1 cellular context compared by ENCODE assay signal in the genomic region with DNA sequence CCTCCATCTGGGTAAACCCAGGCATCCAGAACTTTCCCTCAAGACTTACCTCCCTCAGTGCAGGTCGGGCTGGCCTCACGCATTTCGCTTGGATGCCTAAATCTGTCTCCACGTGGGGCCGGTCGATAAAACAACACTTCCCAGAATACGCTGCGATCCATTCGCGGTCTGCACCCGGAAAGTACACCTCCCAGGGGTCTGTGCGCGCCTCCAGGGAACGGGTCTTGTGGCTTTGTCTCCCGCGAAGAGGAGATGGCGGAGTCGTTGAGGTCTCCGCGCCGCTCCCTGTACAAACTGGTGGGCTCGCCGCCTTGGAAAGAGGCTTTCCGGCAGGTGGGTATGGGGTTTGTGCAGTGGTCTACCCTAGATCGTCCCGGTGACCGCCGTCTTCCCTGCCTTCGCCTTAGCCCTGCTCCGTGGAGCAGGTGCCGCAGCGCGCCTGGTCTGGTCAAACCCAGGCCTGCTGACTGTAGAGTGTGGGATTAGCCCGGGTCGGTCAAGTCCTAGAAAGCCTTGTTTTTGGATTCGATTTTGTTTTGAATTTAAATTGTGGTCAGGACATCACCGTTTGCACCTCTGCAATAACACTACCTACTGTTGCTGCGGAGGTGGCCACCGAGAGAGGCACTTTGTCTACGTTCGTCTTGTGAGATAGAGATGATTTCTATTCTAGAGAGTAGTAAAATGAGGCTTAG.
TF ChIP-seq lines count a peak whose summit lies in the region.

A gene with protein sequence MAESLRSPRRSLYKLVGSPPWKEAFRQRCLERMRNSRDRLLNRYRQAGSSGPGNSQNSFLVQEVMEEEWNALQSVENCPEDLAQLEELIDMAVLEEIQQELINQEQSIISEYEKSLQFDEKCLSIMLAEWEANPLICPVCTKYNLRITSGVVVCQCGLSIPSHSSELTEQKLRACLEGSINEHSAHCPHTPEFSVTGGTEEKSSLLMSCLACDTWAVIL (plus strand): TSS at position 224 of the 695 bp plus-strand sequence. CDS start 29 bp downstream, at position 253.

TF ChIP-seq in HEK293, 187 proteins besides CTCF, POLR2A, EP300 and RAD21 (continued from another document and continues in another):
- TF ChIP-seq ZNF146 (tag by site-specific recombination; IDR thresholded peaks at IDR 0.05) (peak; percentile 33; the same call in 1 of the 2 replicates), ZNF341 (tag by site-specific recombination; IDR thresholded peaks at IDR 0.05; ENCODE audit: low read depth) (peak; percentile 65; the same call in 1 of the 2 replicates), ZBTB17 (tag by site-specific recombination; IDR thresholded peaks at IDR 0.05) (peak; percentile 92), GLIS2 (tag by site-specific recombination; IDR thresholded peaks at IDR 0.05) (peak; percentile 99), ZXDB (tag by site-specific recombination; IDR thresholded peaks at IDR 0.05) (peak; percentile 43; the same call in 1 of the 2 replicates), ZNF677 (tag by site-specific recombination; IDR thresholded peaks at IDR 0.05) (no peak), ZSCAN30 (tag by site-specific recombination; IDR thresholded peaks at IDR 0.05) (peak; percentile 23; the same call in 1 of the 2 replicates), ZIC2 (tag by site-specific recombination; IDR thresholded peaks at IDR 0.05) (peak; percentile 68), SETDB1 (IDR thresholded peaks at IDR 0.05; ENCODE audit: insufficient read length, low read length) (peak; percentile 13), ZNF2 (tag by site-specific recombination; IDR thresholded peaks at IDR 0.05) (peak; percentile 48; the same call in 1 of the 2 replicates), YY1 (tag by site-specific recombination; IDR thresholded peaks at IDR 0.05) (peak; percentile 65; the same call in 1 of the 2 replicates), KLF10 (tag by site-specific recombination; IDR thresholded peaks at IDR 0.05) (peak; percentile 66), GLIS1 (tag by site-specific recombination; IDR thresholded peaks at IDR 0.05) (peak; percentile 98), ZBTB21 (tag by site-specific recombination; IDR thresholded peaks at IDR 0.05) (no peak), ZNF548 (tag by site-specific recombination; IDR thresholded peaks at IDR 0.05) (no peak), YY2 (tag by site-specific recombination; IDR thresholded peaks at IDR 0.05) (peak; percentile 80), ZNF423 (tag by site-specific recombination; IDR thresholded peaks at IDR 0.05) (peak; percentile 80), SCRT2 (tag by site-specific recombination; IDR thresholded peaks at IDR 0.05) (peak; percentile 61), ZBTB20 (tag by site-specific recombination; IDR thresholded peaks at IDR 0.05) (peak; percentile 45; the same call in 1 of the 2 replicates), ZNF560 (tag by site-specific recombination; IDR thresholded peaks at IDR 0.05; ENCODE audit: borderline replicate concordance) (no peak), ZNF501 (tag by site-specific recombination; IDR thresholded peaks at IDR 0.05) (peak; percentile 84), ZNF830 (tag by site-specific recombination; IDR thresholded peaks at IDR 0.05; ENCODE audit: low read depth) (no peak), OVOL3 (tag by site-specific recombination; IDR thresholded peaks at IDR 0.05) (0 out of 2 replicates have a peak, but pooled peaks have one; percentile 37), MEIS1 (CRISPR knock-in tag; IDR thresholded peaks at IDR 0.05; ENCODE audit: borderline replicate concordance) (no peak)
- TF ChIP-seq, protein P1, sequence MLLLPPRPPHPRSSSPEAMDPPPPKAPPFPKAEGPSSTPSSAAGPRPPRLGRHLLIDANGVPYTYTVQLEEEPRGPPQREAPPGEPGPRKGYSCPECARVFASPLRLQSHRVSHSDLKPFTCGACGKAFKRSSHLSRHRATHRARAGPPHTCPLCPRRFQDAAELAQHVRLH (tag by site-specific recombination; IDR thresholded peaks at IDR 0.05): peak; percentile 65; the same call in 1 of the 2 replicates
- TF ChIP-seq, protein P2, sequence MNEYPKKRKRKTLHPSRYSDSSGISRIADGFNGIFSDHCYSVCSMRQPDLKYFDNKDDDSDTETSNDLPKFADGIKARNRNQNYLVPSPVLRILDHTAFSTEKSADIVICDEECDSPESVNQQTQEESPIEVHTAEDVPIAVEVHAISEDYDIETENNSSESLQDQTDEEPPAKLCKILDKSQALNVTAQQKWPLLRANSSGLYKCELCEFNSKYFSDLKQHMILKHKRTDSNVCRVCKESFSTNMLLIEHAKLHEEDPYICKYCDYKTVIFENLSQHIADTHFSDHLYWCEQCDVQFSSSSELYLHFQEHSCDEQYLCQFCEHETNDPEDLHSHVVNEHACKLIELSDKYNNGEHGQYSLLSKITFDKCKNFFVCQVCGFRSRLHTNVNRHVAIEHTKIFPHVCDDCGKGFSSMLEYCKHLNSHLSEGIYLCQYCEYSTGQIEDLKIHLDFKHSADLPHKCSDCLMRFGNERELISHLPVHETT (tag by site-specific recombination; IDR thresholded peaks at IDR 0.05): peak; percentile 53; the same call in 1 of the 2 replicates
- TF ChIP-seq, protein P3, sequence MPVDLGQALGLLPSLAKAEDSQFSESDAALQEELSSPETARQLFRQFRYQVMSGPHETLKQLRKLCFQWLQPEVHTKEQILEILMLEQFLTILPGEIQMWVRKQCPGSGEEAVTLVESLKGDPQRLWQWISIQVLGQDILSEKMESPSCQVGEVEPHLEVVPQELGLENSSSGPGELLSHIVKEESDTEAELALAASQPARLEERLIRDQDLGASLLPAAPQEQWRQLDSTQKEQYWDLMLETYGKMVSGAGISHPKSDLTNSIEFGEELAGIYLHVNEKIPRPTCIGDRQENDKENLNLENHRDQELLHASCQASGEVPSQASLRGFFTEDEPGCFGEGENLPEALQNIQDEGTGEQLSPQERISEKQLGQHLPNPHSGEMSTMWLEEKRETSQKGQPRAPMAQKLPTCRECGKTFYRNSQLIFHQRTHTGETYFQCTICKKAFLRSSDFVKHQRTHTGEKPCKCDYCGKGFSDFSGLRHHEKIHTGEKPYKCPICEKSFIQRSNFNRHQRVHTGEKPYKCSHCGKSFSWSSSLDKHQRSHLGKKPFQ (tag by site-specific recombination; IDR thresholded peaks at IDR 0.05): no peak
- TF ChIP-seq, protein P4, sequence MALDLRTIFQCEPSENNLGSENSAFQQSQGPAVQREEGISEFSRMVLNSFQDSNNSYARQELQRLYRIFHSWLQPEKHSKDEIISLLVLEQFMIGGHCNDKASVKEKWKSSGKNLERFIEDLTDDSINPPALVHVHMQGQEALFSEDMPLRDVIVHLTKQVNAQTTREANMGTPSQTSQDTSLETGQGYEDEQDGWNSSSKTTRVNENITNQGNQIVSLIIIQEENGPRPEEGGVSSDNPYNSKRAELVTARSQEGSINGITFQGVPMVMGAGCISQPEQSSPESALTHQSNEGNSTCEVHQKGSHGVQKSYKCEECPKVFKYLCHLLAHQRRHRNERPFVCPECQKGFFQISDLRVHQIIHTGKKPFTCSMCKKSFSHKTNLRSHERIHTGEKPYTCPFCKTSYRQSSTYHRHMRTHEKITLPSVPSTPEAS (tag by site-specific recombination; IDR thresholded peaks at IDR 0.05): 0 out of 2 replicates have a peak, but pooled peaks have one; percentile 39
- TF ChIP-seq, protein P5, sequence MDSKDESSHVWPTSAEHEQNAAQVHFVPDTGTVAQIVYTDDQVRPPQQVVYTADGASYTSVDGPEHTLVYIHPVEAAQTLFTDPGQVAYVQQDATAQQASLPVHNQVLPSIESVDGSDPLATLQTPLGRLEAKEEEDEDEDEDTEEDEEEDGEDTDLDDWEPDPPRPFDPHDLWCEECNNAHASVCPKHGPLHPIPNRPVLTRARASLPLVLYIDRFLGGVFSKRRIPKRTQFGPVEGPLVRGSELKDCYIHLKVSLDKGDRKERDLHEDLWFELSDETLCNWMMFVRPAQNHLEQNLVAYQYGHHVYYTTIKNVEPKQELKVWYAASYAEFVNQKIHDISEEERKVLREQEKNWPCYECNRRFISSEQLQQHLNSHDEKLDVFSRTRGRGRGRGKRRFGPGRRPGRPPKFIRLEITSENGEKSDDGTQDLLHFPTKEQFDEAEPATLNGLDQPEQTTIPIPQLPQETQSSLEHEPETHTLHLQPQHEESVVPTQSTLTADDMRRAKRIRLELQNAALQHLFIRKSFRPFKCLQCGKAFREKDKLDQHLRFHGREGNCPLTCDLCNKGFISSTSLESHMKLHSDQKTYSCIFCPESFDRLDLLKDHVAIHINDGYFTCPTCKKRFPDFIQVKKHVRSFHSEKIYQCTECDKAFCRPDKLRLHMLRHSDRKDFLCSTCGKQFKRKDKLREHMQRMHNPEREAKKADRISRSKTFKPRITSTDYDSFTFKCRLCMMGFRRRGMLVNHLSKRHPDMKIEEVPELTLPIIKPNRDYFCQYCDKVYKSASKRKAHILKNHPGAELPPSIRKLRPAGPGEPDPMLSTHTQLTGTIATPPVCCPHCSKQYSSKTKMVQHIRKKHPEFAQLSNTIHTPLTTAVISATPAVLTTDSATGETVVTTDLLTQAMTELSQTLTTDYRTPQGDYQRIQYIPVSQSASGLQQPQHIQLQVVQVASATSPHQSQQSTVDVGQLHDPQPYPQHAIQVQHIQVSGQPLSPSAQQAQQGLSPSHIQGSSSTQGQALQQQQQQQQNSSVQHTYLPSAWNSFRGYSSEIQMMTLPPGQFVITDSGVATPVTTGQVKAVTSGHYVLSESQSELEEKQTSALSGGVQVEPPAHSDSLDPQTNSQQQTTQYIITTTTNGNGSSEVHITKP (tag by site-specific recombination; IDR thresholded peaks at IDR 0.05): peak; percentile 83
- TF ChIP-seq, protein P6, sequence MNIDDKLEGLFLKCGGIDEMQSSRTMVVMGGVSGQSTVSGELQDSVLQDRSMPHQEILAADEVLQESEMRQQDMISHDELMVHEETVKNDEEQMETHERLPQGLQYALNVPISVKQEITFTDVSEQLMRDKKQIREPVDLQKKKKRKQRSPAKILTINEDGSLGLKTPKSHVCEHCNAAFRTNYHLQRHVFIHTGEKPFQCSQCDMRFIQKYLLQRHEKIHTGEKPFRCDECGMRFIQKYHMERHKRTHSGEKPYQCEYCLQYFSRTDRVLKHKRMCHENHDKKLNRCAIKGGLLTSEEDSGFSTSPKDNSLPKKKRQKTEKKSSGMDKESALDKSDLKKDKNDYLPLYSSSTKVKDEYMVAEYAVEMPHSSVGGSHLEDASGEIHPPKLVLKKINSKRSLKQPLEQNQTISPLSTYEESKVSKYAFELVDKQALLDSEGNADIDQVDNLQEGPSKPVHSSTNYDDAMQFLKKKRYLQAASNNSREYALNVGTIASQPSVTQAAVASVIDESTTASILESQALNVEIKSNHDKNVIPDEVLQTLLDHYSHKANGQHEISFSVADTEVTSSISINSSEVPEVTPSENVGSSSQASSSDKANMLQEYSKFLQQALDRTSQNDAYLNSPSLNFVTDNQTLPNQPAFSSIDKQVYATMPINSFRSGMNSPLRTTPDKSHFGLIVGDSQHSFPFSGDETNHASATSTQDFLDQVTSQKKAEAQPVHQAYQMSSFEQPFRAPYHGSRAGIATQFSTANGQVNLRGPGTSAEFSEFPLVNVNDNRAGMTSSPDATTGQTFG (tag by site-specific recombination; IDR thresholded peaks at IDR 0.05; ENCODE audit: borderline replicate concordance): no peak
- TF ChIP-seq, protein P7, sequence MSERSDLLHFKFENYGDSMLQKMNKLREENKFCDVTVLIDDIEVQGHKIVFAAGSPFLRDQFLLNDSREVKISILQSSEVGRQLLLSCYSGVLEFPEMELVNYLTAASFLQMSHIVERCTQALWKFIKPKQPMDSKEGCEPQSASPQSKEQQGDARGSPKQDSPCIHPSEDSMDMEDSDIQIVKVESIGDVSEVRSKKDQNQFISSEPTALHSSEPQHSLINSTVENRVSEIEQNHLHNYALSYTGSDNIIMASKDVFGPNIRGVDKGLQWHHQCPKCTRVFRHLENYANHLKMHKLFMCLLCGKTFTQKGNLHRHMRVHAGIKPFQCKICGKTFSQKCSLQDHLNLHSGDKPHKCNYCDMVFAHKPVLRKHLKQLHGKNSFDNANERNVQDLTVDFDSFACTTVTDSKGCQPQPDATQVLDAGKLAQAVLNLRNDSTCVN (tag by site-specific recombination; optimal IDR thresholded peaks at IDR 0.05): peak; percentile 73
- TF ChIP-seq, protein P8, sequence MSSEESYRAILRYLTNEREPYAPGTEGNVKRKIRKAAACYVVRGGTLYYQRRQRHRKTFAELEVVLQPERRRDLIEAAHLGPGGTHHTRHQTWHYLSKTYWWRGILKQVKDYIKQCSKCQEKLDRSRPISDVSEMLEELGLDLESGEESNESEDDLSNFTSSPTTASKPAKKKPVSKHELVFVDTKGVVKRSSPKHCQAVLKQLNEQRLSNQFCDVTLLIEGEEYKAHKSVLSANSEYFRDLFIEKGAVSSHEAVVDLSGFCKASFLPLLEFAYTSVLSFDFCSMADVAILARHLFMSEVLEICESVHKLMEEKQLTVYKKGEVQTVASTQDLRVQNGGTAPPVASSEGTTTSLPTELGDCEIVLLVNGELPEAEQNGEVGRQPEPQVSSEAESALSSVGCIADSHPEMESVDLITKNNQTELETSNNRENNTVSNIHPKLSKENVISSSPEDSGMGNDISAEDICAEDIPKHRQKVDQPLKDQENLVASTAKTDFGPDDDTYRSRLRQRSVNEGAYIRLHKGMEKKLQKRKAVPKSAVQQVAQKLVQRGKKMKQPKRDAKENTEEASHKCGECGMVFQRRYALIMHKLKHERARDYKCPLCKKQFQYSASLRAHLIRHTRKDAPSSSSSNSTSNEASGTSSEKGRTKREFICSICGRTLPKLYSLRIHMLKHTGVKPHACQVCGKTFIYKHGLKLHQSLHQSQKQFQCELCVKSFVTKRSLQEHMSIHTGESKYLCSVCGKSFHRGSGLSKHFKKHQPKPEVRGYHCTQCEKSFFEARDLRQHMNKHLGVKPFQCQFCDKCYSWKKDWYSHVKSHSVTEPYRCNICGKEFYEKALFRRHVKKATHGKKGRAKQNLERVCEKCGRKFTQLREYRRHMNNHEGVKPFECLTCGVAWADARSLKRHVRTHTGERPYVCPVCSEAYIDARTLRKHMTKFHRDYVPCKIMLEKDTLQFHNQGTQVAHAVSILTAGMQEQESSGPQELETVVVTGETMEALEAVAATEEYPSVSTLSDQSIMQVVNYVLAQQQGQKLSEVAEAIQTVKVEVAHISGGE (tag by site-specific recombination; conservative IDR thresholded peaks at IDR 0.05; ENCODE audit: low read depth): 0 out of 2 replicates have a peak, but pooled peaks have one; percentile 19
- TF ChIP-seq, protein P9, sequence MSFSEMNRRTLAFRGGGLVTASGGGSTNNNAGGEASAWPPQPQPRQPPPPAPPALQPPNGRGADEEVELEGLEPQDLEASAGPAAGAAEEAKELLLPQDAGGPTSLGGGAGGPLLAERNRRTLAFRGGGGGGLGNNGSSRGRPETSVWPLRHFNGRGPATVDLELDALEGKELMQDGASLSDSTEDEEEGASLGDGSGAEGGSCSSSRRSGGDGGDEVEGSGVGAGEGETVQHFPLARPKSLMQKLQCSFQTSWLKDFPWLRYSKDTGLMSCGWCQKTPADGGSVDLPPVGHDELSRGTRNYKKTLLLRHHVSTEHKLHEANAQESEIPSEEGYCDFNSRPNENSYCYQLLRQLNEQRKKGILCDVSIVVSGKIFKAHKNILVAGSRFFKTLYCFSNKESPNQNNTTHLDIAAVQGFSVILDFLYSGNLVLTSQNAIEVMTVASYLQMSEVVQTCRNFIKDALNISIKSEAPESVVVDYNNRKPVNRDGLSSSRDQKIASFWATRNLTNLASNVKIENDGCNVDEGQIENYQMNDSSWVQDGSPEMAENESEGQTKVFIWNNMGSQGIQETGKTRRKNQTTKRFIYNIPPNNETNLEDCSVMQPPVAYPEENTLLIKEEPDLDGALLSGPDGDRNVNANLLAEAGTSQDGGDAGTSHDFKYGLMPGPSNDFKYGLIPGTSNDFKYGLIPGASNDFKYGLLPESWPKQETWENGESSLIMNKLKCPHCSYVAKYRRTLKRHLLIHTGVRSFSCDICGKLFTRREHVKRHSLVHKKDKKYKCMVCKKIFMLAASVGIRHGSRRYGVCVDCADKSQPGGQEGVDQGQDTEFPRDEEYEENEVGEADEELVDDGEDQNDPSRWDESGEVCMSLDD (tag by site-specific recombination; IDR thresholded peaks at IDR 0.05): 0 out of 2 replicates have a peak, but pooled peaks have one; percentile 25
